Comparison of ENCODE assay signal across 28 cellular contexts in genomic region chr22:44244265-44244822, GRCh38.
"Had no signal": no experiment of that assay in that cellular context is flagged by ENCODE, and none has a peak within 500 bp of the region (broad histone marks: within the 10 kb centered on the region; RNA-seq: fewer than 3 reads in every experiment).

No MANE protein-coding gene starts in this region.

- ATAC-seq: activated CD4-positive, alpha-beta T cell treated with anti-CD3 and anti-CD28 coated beads for 36 hours; activated CD8-positive, alpha-beta T cell treated with anti-CD3 and anti-CD28 coated beads, Interleukin-2, amount 10 ng/mL, durations not matched to agents 7 days and 5 days had no signal

- H3K27ac ChIP-seq: KMS-11, Peyer's patch, SJSA1 had no signal

- H3K4me1 ChIP-seq: Peyer's patch, SJSA1 had no signal

- H3K4me1 Mint-ChIP-seq: activated CD4-positive, alpha-beta T cell treated with anti-CD3 and anti-CD28 coated beads for 36 hours; activated CD4-positive, alpha-beta T cell treated with anti-CD3 and anti-CD28 coated beads, Interleukin-2, amount 10 ng/mL, durations not matched to agents 7 days and 5 days; activated naive CD4-positive, alpha-beta T cell treated with anti-CD3 and anti-CD28 coated beads, Interleukin-2, amount 50 U/mL, for 24 hours had no signal

- DNase-seq: activated CD4-positive, alpha-beta T cell treated with anti-CD3 and anti-CD28 coated beads for 36 hours; activated CD4-positive, alpha-beta T cell treated with anti-CD3 and anti-CD28 coated beads, Interleukin-2, amount 10 ng/mL, durations not matched to agents 7 days and 5 days; activated CD4-positive, alpha-beta T cell treated with anti-CD3 and anti-CD28 coated beads, Interleukin-2, amount 50 U/mL, for 48 hours; activated CD8-positive, alpha-beta T cell treated with anti-CD3 and anti-CD28 coated beads, Interleukin-2, amount 10 ng/mL, durations not matched to agents 7 days and 5 days; activated gamma-delta T cell; activated naive CD4-positive, alpha-beta T cell treated with Interleukin-2 at 50 U/mL for 16 hours; activated T-cell treated with anti-CD3 and anti-CD28 coated beads, Interleukin-2, amount 50 U/mL, for 24 hours; anterior cingulate cortex; central memory CD4-positive, alpha-beta T cell; NCI-H1092 treated with DMSO at 0.1 percent for 48 hours; NCI-H1417 treated with DMSO at 0.1 percent for 48 hours; NCI-H187 treated with DMSO at 0.1 percent for 48 hours; NCI-H2081; NCI-H2171 treated with DMSO at 0.1 percent for 48 hours; NCI-H226; NCI-H446 treated with DMSO at 0.1 percent for 48 hours; NCI-H524; NCI-H69; Peyer's patch; RPMI8226; SHP77 treated with DMSO at 0.1 percent for 48 hours had no signal

- H3K9me3 ChIP-seq: SJSA1 had no signal

- H3K27me3 ChIP-seq: Peyer's patch, SJSA1 had no signal

- H3K27ac Mint-ChIP-seq: activated CD4-positive, alpha-beta T cell treated with anti-CD3 and anti-CD28 coated beads for 36 hours; activated CD4-positive, alpha-beta T cell treated with anti-CD3 and anti-CD28 coated beads, Interleukin-2, amount 10 ng/mL, durations not matched to agents 7 days and 5 days; activated CD8-positive, alpha-beta T cell treated with anti-CD3 and anti-CD28 coated beads, Interleukin-2, amount 10 ng/mL, durations not matched to agents 7 days and 5 days; activated naive CD4-positive, alpha-beta T cell treated with anti-CD3 and anti-CD28 coated beads, Interleukin-2, amount 50 U/mL, for 24 hours; activated T-cell treated with anti-CD3 and anti-CD28 coated beads, Interleukin-2, amount 50 U/mL, for 24 hours; activated T-helper 2 cell treated with anti-CD3 and anti-CD28 coated beads, Interferon-gamma antibody, Interleukin-2, Interleukin-4, amounts not matched to agents 10 μg/mL and 5 μg/mL and 100 μg/mL, durations not matched to agents 14 hours and 24 hours and 36 hours; T-helper 1 cell treated with Interleukin-12 subunit alpha and Interleukin-12 subunit beta and Interleukin-4 antibody, amounts not matched to agents 30 μg/mL and 1 μg/mL, for 36 hours; T-helper 2 cell treated with Interferon-gamma antibody and Interleukin-4, amounts not matched to agents 5 μg/mL and 100 μg/mL, for 36 hours had no signal

- H3K36me3 ChIP-seq: Peyer's patch, SJSA1 had no signal

- H3K4me3 ChIP-seq: Peyer's patch, SJSA1 had no signal

- H3K9ac ChIP-seq: KMS-11 had no signal

- H3K4me3 Mint-ChIP-seq: activated CD4-positive, alpha-beta T cell treated with anti-CD3 and anti-CD28 coated beads for 36 hours; activated CD4-positive, alpha-beta T cell treated with anti-CD3 and anti-CD28 coated beads, Interleukin-2, amount 10 ng/mL, durations not matched to agents 7 days and 5 days; activated CD8-positive, alpha-beta T cell treated with anti-CD3 and anti-CD28 coated beads, Interleukin-2, amount 10 ng/mL, durations not matched to agents 7 days and 5 days; activated naive CD4-positive, alpha-beta T cell treated with anti-CD3 and anti-CD28 coated beads, Interleukin-2, amount 50 U/mL, for 24 hours; activated T-cell treated with anti-CD3 and anti-CD28 coated beads, Interleukin-2, amount 50 U/mL, for 24 hours; brain; T-helper 1 cell treated with Interleukin-12 subunit alpha and Interleukin-12 subunit beta and Interleukin-4 antibody, amounts not matched to agents 30 μg/mL and 1 μg/mL, for 36 hours; T-helper 2 cell treated with Interferon-gamma antibody and Interleukin-4, amounts not matched to agents 5 μg/mL and 100 μg/mL, for 36 hours had no signal

- H3K36me3 Mint-ChIP-seq: activated naive CD4-positive, alpha-beta T cell treated with anti-CD3 and anti-CD28 coated beads, Interleukin-2, amount 50 U/mL, for 24 hours had no signal

- H3K4me2 ChIP-seq: KMS-11 had no signal

- H3K9me3 Mint-ChIP-seq: activated CD4-positive, alpha-beta T cell treated with anti-CD3 and anti-CD28 coated beads, Interleukin-2, amount 10 ng/mL, durations not matched to agents 7 days and 5 days; activated naive CD4-positive, alpha-beta T cell treated with anti-CD3 and anti-CD28 coated beads, Interleukin-2, amount 50 U/mL, for 24 hours; activated T-cell treated with anti-CD3 and anti-CD28 coated beads, Interleukin-2, amount 50 U/mL, for 24 hours; activated T-helper 2 cell treated with anti-CD3 and anti-CD28 coated beads, Interferon-gamma antibody, Interleukin-2, Interleukin-4, amounts not matched to agents 10 μg/mL and 5 μg/mL and 100 μg/mL, durations not matched to agents 14 hours and 24 hours and 36 hours; T-helper 2 cell treated with Interferon-gamma antibody and Interleukin-4, amounts not matched to agents 5 μg/mL and 100 μg/mL, for 36 hours had no signal
